1 cellular context compared by ENCODE assay signal in genomic region chr16:46883690-46884512, GRCh38.
TF ChIP-seq lines count a peak whose summit lies in the region.

TSS of gene GPT2 (plus strand) at chr16:46884362. CDS start at chr16:46884716, 354 bp downstream.

TF ChIP-seq in HepG2, 621 proteins besides CTCF, POLR2A, EP300 and RAD21 (continued from another document and continues in another):
- TF ChIP-seq ZNF142 (CRISPR knock-in tag; IDR thresholded peaks at IDR 0.05) (peak; percentile 79), REL (CRISPR knock-in tag; conservative IDR thresholded peaks at IDR 0.05) (peak; percentile 71), ZNF749 (CRISPR knock-in tag; IDR thresholded peaks at IDR 0.05; ENCODE audit: borderline replicate concordance) (peak; percentile 88), ZNF614 (CRISPR knock-in tag; IDR thresholded peaks at IDR 0.05; ENCODE audit: borderline replicate concordance) (peak; percentile 94; the same call in 1 of the 2 replicates), KIAA2018 (CRISPR knock-in tag; IDR thresholded peaks at IDR 0.05; ENCODE audit: borderline replicate concordance) (no peak), SRSF4 (IDR thresholded peaks at IDR 0.05; ENCODE audit: low read depth, low read length, poor library complexity, severe bottlenecking) (no peak), ZNF180 (CRISPR knock-in tag; IDR thresholded peaks at IDR 0.05; ENCODE audit: borderline replicate concordance, low read depth) (peak; percentile 63; the same call in 1 of the 2 replicates), MAFK (conservative IDR thresholded peaks at IDR 0.05 in 1 of 2, IDR thresholded peaks at IDR 0.05 in 1 of 2; ENCODE audit: low read length in 2 of 2) (no peak), JUN (CRISPR knock-in tag; IDR thresholded peaks at IDR 0.05) (peak; percentile 71; the same call in 1 of the 2 replicates), GRHL1 (CRISPR knock-in tag; conservative IDR thresholded peaks at IDR 0.05) (no peak), ZNF672 (CRISPR knock-in tag; IDR thresholded peaks at IDR 0.05) (0 out of 2 replicates have a peak, but pooled peaks have one; percentile 71), ZNF33A (CRISPR knock-in tag; IDR thresholded peaks at IDR 0.05; ENCODE audit: borderline replicate concordance) (no peak), ZNF747 (CRISPR knock-in tag; IDR thresholded peaks at IDR 0.05; ENCODE audit: borderline replicate concordance) (peak; percentile 98), BRF2 (CRISPR knock-in tag; IDR thresholded peaks at IDR 0.05) (no peak; the same call in 1 of the 2 replicates), HMG20B (CRISPR knock-in tag; conservative IDR thresholded peaks at IDR 0.05) (peak; percentile 77), NR2F1 (CRISPR knock-in tag; IDR thresholded peaks at IDR 0.05) (peak; percentile 66 to 79), SIX4 (CRISPR knock-in tag; IDR thresholded peaks at IDR 0.05) (peak; percentile 65), PHF21A (CRISPR knock-in tag; IDR thresholded peaks at IDR 0.05) (peak; percentile 91), ZBTB44 (CRISPR knock-in tag; IDR thresholded peaks at IDR 0.05) (peak; percentile 62; the same call in 1 of the 2 replicates), SMC3 (IDR thresholded peaks at IDR 0.05; ENCODE audit: low read length) (no peak; the same call in 1 of the 2 replicates), PAWR (CRISPR knock-in tag; IDR thresholded peaks at IDR 0.05; ENCODE audit: borderline replicate concordance) (peak; percentile 38; the same call in 1 of the 2 replicates), MXD1 (CRISPR knock-in tag; IDR thresholded peaks at IDR 0.05) (peak; percentile 61), ZNF512 (CRISPR knock-in tag; IDR thresholded peaks at IDR 0.05) (no peak), ZNF776 (CRISPR knock-in tag; IDR thresholded peaks at IDR 0.05) (peak; percentile 82; the same call in 1 of the 2 replicates), ZNF775 (CRISPR knock-in tag; IDR thresholded peaks at IDR 0.05; ENCODE audit: borderline replicate concordance) (no peak), SMYD3 (CRISPR knock-in tag; IDR thresholded peaks at IDR 0.05) (peak; percentile 75), GABPA (IDR thresholded peaks at IDR 0.05; ENCODE audit: low read depth, low read length) (no peak; the same call in 1 of the 2 replicates), GABPA (CRISPR knock-in tag; IDR thresholded peaks at IDR 0.05; ENCODE audit: low read depth) (peak; percentile 61; the same call in 1 of the 2 replicates), PREB (CRISPR knock-in tag; IDR thresholded peaks at IDR 0.05) (no peak), NFYB (CRISPR knock-in tag; IDR thresholded peaks at IDR 0.05) (peak; percentile 56), ISX (CRISPR knock-in tag; conservative IDR thresholded peaks at IDR 0.05) (0 out of 2 replicates have a peak, but pooled peaks have one; percentile 13), PLRG1 (conservative IDR thresholded peaks at IDR 0.05) (no peak), CREB1 (IDR thresholded peaks at IDR 0.05) (peak; percentile 82), CREB1 (CRISPR knock-in tag; IDR thresholded peaks at IDR 0.05) (peak; percentile 62; the same call in 1 of the 2 replicates)
